ENCODE assay signal across 38 cellular contexts in the genomic region with DNA sequence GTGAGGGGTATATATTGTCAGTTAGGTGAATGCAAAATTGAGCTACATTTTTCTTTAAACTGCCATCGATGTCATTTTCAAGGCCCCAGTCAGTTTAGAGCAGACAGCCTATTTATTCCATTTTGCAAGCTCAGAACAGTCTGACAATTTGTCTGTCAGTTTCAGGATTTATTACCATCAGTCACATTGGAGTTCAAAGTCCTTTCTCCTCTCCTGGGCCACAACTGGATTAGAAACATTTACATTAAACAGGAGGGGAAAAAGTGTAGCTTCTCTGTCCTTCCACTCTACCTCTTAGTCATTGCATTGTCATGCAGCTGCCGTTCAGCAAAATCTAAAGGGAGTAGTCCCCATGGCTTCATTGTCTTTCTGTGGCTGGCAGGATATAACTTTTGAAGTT. TPM values are rescaled to one million over a fixed set of nuclear protein-coding genes. Genes with fewer than 3 reads are reported as not detected.
DNase-seq lines count a peak whose midpoint lies in the region; ATAC-seq, FAIRE-seq and TF ChIP-seq lines count a peak whose summit lies in the region.
"Had no signal": no experiment of that assay in that cellular context is flagged by ENCODE, and none has a peak within 500 bp of the region (broad histone marks: within the 10 kb centered on the region; RNA-seq: fewer than 3 reads in every experiment).

No MANE protein-coding gene starts in this region.

- BruUV-seq in MCF 10A (replicated peaks; lab: Mats Ljungman, UMichigan) = no TSS peak

- 15% methylated on average over 2 of the region's 2 CpGs for WGBS in A549 (ENCODE audit: missing lambda C conversion rate)

- no peaks in the 10 kb centered on the region for H3K36me3 Mint-ChIP-seq in MCF 10A (ENCODE audit: insufficient read depth, unreplicated experiment)
- H3K36me3 Mint-ChIP-seq: activated naive CD8-positive, alpha-beta T cell treated with anti-CD3 and anti-CD28 coated beads, Interleukin-2, amount 10 ng/mL, durations not matched to agents 7 days and 5 days; CD4-positive, CD25-positive, alpha-beta regulatory T cell; naive B cell; T-cell had no signal

- peaks cover 8% of the 10 kb centered on the region; the same call in 2 of the 3 replicates for H3K4me1 ChIP-seq in A549
- H3K4me1 ChIP-seq in MM.1S (ENCODE audit: low read length) = peaks cover 4% of the 10 kb centered on the region; the same call in 1 of the 2 replicates
- H3K4me1 ChIP-seq: prostate gland had no signal

- H3K79me2 ChIP-seq in neural cell (replicated peaks; ENCODE audit: insufficient read depth, low read length) (peaks cover 14% of the 10 kb centered on the region), MM.1S (ENCODE audit: low read length) (peaks cover 14% of the 10 kb centered on the region)

- H3K9me3 Mint-ChIP-seq in MCF 10A (ENCODE audit: unreplicated experiment) = no peaks in the 10 kb centered on the region
- H3K9me3 Mint-ChIP-seq: activated naive CD8-positive, alpha-beta T cell treated with anti-CD3 and anti-CD28 coated beads, Interleukin-2, amount 10 ng/mL, durations not matched to agents 7 days and 5 days; activated T-cell treated with anti-CD3 and anti-CD28 coated beads, Interleukin-2, amount 50 U/mL, for 24 hours; stimulated activated effector memory CD8-positive, alpha-beta T cell treated with anti-CD3 and anti-CD28 coated beads, Interleukin-12 subunit alpha, Interleukin-12 subunit beta, amount 100 ng/mL, for 72 hours; T-cell had no signal

- no peak overlapping the region for H3K4me3 Mint-ChIP-seq in MCF 10A (ENCODE audit: unreplicated experiment)
- H3K4me3 Mint-ChIP-seq: activated naive CD8-positive, alpha-beta T cell treated with anti-CD3 and anti-CD28 coated beads, Interleukin-2, amount 10 ng/mL, durations not matched to agents 7 days and 5 days; activated T-cell treated with anti-CD3 and anti-CD28 coated beads, Interleukin-2, amount 50 U/mL, for 24 hours; stimulated activated effector memory CD8-positive, alpha-beta T cell treated with anti-CD3 and anti-CD28 coated beads, Interleukin-12 subunit alpha, Interleukin-12 subunit beta, amount 100 ng/mL, for 72 hours had no signal

- H4K20me1 ChIP-seq in neural cell (ENCODE audit: insufficient read depth) = no peaks in the 10 kb centered on the region
- no peaks in the 10 kb centered on the region for H4K20me1 ChIP-seq in MM.1S (ENCODE audit: insufficient read depth, low read length)

- H3K4me2 ChIP-seq in A549 = peak overlapping the region; percentile 19; the same call in 1 of the 3 replicates
- no peak overlapping the region for H3K4me2 ChIP-seq in neural cell (ENCODE audit: low read length)
- H3K4me2 ChIP-seq in MM.1S (ENCODE audit: low read depth, low read length) = no peak overlapping the region

- no peak for ATAC-seq in A549
- ATAC-seq: left ventricle myocardium superior; stimulated activated effector memory CD8-positive, alpha-beta T cell treated with anti-CD3 and anti-CD28 coated beads, Interleukin-12 subunit alpha, Interleukin-12 subunit beta, amount 100 ng/mL, for 72 hours; T-cell had no signal

- H3K27ac ChIP-seq in A549 = no peak overlapping the region
- H3K27ac ChIP-seq in neural cell (ENCODE audit: low read length) = peak overlapping the region; percentile 62
- H3K27ac ChIP-seq in MM.1S (ENCODE audit: low read length) = no peak overlapping the region
- H3K27ac ChIP-seq: GM23248, prostate gland, RWPE1, sigmoid colon had no signal

- H2AFZ ChIP-seq in neural cell (ENCODE audit: low read depth, low read length) (no peak overlapping the region), MM.1S (ENCODE audit: low read length) (no peak overlapping the region)
- H2AFZ ChIP-seq: GM23248 had no signal

- peaks cover 6% of the 10 kb centered on the region for H3K4me1 Mint-ChIP-seq in MCF 10A (ENCODE audit: insufficient read depth, unreplicated experiment)

- in situ Hi-C loops in KBM-7 (cut with MboI; ENCODE audit: low pct_unique_long_range_greater_than_20kb, low sequenced_read_pairs) = no loop called here

- no peak overlapping the region for H3K27ac Mint-ChIP-seq in MCF 10A (ENCODE audit: low read depth, unreplicated experiment)
- H3K27ac Mint-ChIP-seq: activated naive CD8-positive, alpha-beta T cell treated with anti-CD3 and anti-CD28 coated beads, Interleukin-2, amount 10 ng/mL, durations not matched to agents 7 days and 5 days; activated T-cell treated with anti-CD3 and anti-CD28 coated beads, Interleukin-2, amount 50 U/mL, for 24 hours; CD4-positive, CD25-positive, alpha-beta regulatory T cell; stimulated activated effector memory CD8-positive, alpha-beta T cell treated with anti-CD3 and anti-CD28 coated beads, Interleukin-12 subunit alpha, Interleukin-12 subunit beta, amount 100 ng/mL, for 72 hours; T-cell had no signal

- no peaks in the 10 kb centered on the region for H3K27me3 ChIP-seq in neural cell (ENCODE audit: insufficient read depth, low read depth, low read length)
- H3K27me3 ChIP-seq in MM.1S (replicated peaks; ENCODE audit: insufficient read depth, low read length) = no peaks in the 10 kb centered on the region
- H3K27me3 ChIP-seq: sigmoid colon had no signal

- no peaks in the 10 kb centered on the region for H3K27me3 Mint-ChIP-seq in MCF 10A (ENCODE audit: insufficient read depth, unreplicated experiment)

- no peak for DNase-seq in A549 (ENCODE audit: low read depth in 1 of 2, low spot score in 1 of 2)
- peak; percentile 47 for DNase-seq in HuH-7 (ENCODE audit: low spot score)
- DNase-seq in epithelial cell of esophagus (ENCODE audit: low read depth) = peak; percentile 14
- no peak for DNase-seq in KBM-7
- DNase-seq in MCF 10A (ENCODE audit: unreplicated experiment) = no peak
- DNase-seq in MM.1S = no peak
- no peak for DNase-seq in cerebellum (ENCODE audit: low spot score)
- DNase-seq: activated CD4-positive, alpha-beta T cell treated with anti-CD3 and anti-CD28 coated beads for 48 hours; activated effector memory CD4-positive, alpha-beta T cell treated with anti-CD3 and anti-CD28 coated beads, Interleukin-2, amount 50 U/mL, for 16 hours; activated naive CD8-positive, alpha-beta T cell treated with anti-CD3 and anti-CD28 coated beads, Interleukin-2, amount 10 ng/mL, durations not matched to agents 7 days and 5 days; activated T-cell treated with anti-CD3 and anti-CD28 coated beads, Interleukin-2, amount 50 U/mL, for 24 hours; aorta; CD4-positive, CD25-positive, alpha-beta regulatory T cell; effector CD4-positive, alpha-beta T cell; EL; GM23248; left ventricle myocardium superior; mesendoderm; naive B cell; NCI-H1417 treated with DMSO at 0.1 percent for 48 hours; NCI-H2081 treated with DMSO at 0.1 percent for 48 hours; NCI-H82; occipital lobe; sigmoid colon; stimulated activated CD4-positive, alpha-beta T cell treated with anti-CD3 and anti-CD28 coated beads, Interleukin-15, amount 100 ng/mL, for 24 hours; T-cell; trophoblast cell had no signal

- H3K9me2 ChIP-seq in neural cell (ENCODE audit: insufficient read depth, low read length) (no peaks in the 10 kb centered on the region), MM.1S (replicated peaks; ENCODE audit: insufficient read depth, low read length) (no peaks in the 10 kb centered on the region)

- H3K9me3 ChIP-seq in A549 (no peaks in the 10 kb centered on the region), neural cell (ENCODE audit: low read length) (no peaks in the 10 kb centered on the region), MM.1S (replicated peaks; ENCODE audit: insufficient read depth, low read length) (no peaks in the 10 kb centered on the region)
- H3K9me3 ChIP-seq: prostate gland, sigmoid colon had no signal

- no peak for FAIRE-seq in A549 (lab: Jason Lieb, UNC)
- FAIRE-seq: bronchial epithelial cell, colon, HTR-8/SVneo had no signal

- H3K9ac ChIP-seq in neural cell (ENCODE audit: low read length) = no peak overlapping the region
- H3K9ac ChIP-seq in MM.1S (ENCODE audit: low read length) = no peak overlapping the region
- H3K9ac ChIP-seq: GM23248 had no signal

- H3K36me3 ChIP-seq in neural cell (ENCODE audit: insufficient read depth, low read length) (no peaks in the 10 kb centered on the region), MM.1S (replicated peaks; ENCODE audit: insufficient read depth, low read length) (no peaks in the 10 kb centered on the region)
- H3K36me3 ChIP-seq: prostate gland, sigmoid colon had no signal

- CTCF ChIA-PET in A549 (lab: Yijun Ruan, JAX) = interaction anchor here (0.5 to 1.1 kb wide), 2 partner anchors 9 to 29 kb away, joined by 3 read pairs; no protein-coding TSS in a partner anchor
- CTCF ChIA-PET in MCF 10A (lab: Yijun Ruan, JAX) = interaction anchor here (0.6 to 1.7 kb wide), 2 partner anchors 10 to 69 kb away, joined by 4 to 5 read pairs; no protein-coding TSS in a partner anchor

- TF ChIP-seq POLR2A in A549 (IDR thresholded peaks at IDR 0.05; ENCODE audit: low read length) = no peak

- POLR2A ChIA-PET in A549 (lab: Yijun Ruan, JAX) = no interaction called here
- POLR2A ChIA-PET in MCF 10A (lab: Yijun Ruan, JAX) = no interaction called here

- intact Hi-C loops in MCF 10A (cut with micrococcal nuclease) = no loop called here

- H3K4me3 ChIP-seq in A549 = no peak overlapping the region
- no peak overlapping the region for H3K4me3 ChIP-seq in epithelial cell of esophagus (ENCODE audit: low read length)
- peak overlapping the region; percentile 24 for H3K4me3 ChIP-seq in neural cell (ENCODE audit: low read length)
- no peak overlapping the region for H3K4me3 ChIP-seq in MM.1S (ENCODE audit: low read length)
- H3K4me3 ChIP-seq: GM23248, prostate gland, sigmoid colon had no signal

- H3F3A ChIP-seq in neural cell (ENCODE audit: insufficient read depth, low read length, poor library complexity, severe bottlenecking) (no peaks in the 10 kb centered on the region), MM.1S (ENCODE audit: insufficient read depth, low read length) (no peaks in the 10 kb centered on the region)

- no peak for TF ChIP-seq RAD21 in A549 (conservative IDR thresholded peaks at IDR 0.05 in 1 of 2, IDR thresholded peaks at IDR 0.05 in 1 of 2)
- TF ChIP-seq RAD21 in neural cell (conservative IDR thresholded peaks at IDR 0.05) = no peak

- TF ChIP-seq EP300 in A549 (IDR thresholded peaks at IDR 0.05) (no peak), neural cell (conservative IDR thresholded peaks at IDR 0.05; ENCODE audit: poor library complexity, severe bottlenecking) (peak; percentile 95)

- TF ChIP-seq CTCF in A549 (IDR thresholded peaks at IDR 0.05) = no peak
- no peak for TF ChIP-seq CTCF in epithelial cell of esophagus (IDR thresholded peaks at IDR 0.05; ENCODE audit: insufficient read depth, low read depth, low read length, missing control alignments)
- TF ChIP-seq CTCF in neural cell (IDR thresholded peaks at IDR 0.05; ENCODE audit: poor library complexity, severe bottlenecking) = no peak
- TF ChIP-seq CTCF in MCF 10A (IDR thresholded peaks at IDR 0.05; ENCODE audit: unreplicated experiment) = no peak
- no peak for TF ChIP-seq CTCF in MM.1S (IDR thresholded peaks at IDR 0.05; ENCODE audit: low read length)

RNA-seq across cellular contexts. Expression of gene GHITM, which starts 3.5 kb away (rescaled TPM):
- polyA plus RNA-seq in A549 (2011; rRNA removed) = 309 and 360 TPM in 2 replicates
- 134 and 160 TPM in 2 replicates for polyA plus RNA-seq in A549 (2012; cell fraction: cytosol; rRNA removed)
- 60.2 and 88.5 TPM in 2 replicates for polyA plus RNA-seq in A549 (2012; cell fraction: nucleus; rRNA removed)
- 212 to 225 TPM (median 220 TPM) in 3 replicates for polyA plus RNA-seq in A549 (2017; fragmentation: RNase III; extraction: RNeasy Plus Mini Kit Qiagen cat#74134 plus additional on column Dnase treatment)
- polyA minus RNA-seq in A549 (2011; rRNA and poly(A)+ RNA removed) = 136 and 181 TPM in 2 replicates
- polyA plus RNA-seq in neural cell = 280 and 306 TPM in 2 replicates
- 179 and 183 TPM in 2 replicates for polyA minus RNA-seq in neural cell
- 272 and 389 TPM in 2 replicates for total RNA-seq in MCF 10A (2022)
- total RNA-seq in cerebellum = 79.2 TPM

RNA-seq across cellular contexts. Expression of gene GPR15LG, which starts 37.8 kb away (rescaled TPM):
- polyA plus RNA-seq in A549 (2011; rRNA removed) (not detected in 2 replicates), A549 (2017; fragmentation: RNase III; extraction: RNeasy Plus Mini Kit Qiagen cat#74134 plus additional on column Dnase treatment) (not detected in 3 replicates), neural cell (not detected in 2 replicates)
- not detected in 2 replicates for polyA plus RNA-seq in A549 (2012; cell fraction: cytosol; rRNA removed)
- polyA plus RNA-seq in A549 (2012; cell fraction: nucleus; rRNA removed) = not detected in 2 replicates
- not detected in 2 replicates for polyA minus RNA-seq in A549 (2011; rRNA and poly(A)+ RNA removed)
- not detected in 2 replicates for polyA minus RNA-seq in neural cell
- total RNA-seq in MCF 10A (2022) (not detected in 2 replicates), cerebellum (0.36 TPM)
- total RNA-seq: A172; activated naive CD8-positive, alpha-beta T cell treated with anti-CD3 and anti-CD28 coated beads, Interleukin-2, amount 10 ng/mL, durations not matched to agents 7 days and 5 days; aorta; CD4-positive, CD25-positive, alpha-beta regulatory T cell; glomerular endothelial cell; GM23248; left ventricle myocardium superior; occipital lobe; sigmoid colon; SK-MEL-5; subcutaneous adipose tissue; T-cell had no signal
- polyA plus RNA-seq: CD4-positive, CD25-positive, alpha-beta regulatory T cell; GM23248 had no signal

RNA-seq across cellular contexts. Expression of gene CDHR1, which starts 58.5 kb away (rescaled TPM):
- polyA plus RNA-seq in A549 (2011; rRNA removed) (0.04 and 0.05 TPM in 2 replicates), A549 (2017; fragmentation: RNase III; extraction: RNeasy Plus Mini Kit Qiagen cat#74134 plus additional on column Dnase treatment) (0.03 to 0.10 TPM (median 0.09 TPM) in 3 replicates), neural cell (1.9 and 3.3 TPM in 2 replicates)
- polyA plus RNA-seq in A549 (2012; cell fraction: cytosol; rRNA removed) = 0.05 and 0.12 TPM in 2 replicates
- polyA plus RNA-seq in A549 (2012; cell fraction: nucleus; rRNA removed) = 0.22 and 0.28 TPM in 2 replicates
- 0.29 TPM in 1 of 2 replicates, not detected in the other for polyA minus RNA-seq in A549 (2011; rRNA and poly(A)+ RNA removed)
- 0.73 and 1.4 TPM in 2 replicates for polyA minus RNA-seq in neural cell
- total RNA-seq in MCF 10A (2022) (not detected in 2 replicates), cerebellum (9.3 TPM)
- total RNA-seq: A172, GM23248, SK-MEL-5 had no signal
- polyA plus RNA-seq: aorta, GM23248 had no signal

Comparison
In these comparisons a context has a peak if more than half of its experiments do, and no peak if none do; other contexts are left out.
1. DNase-seq: peak in HuH-7 (single experiment) and epithelial cell of esophagus (single experiment); none in A549 (0 of 2), KBM-7 (single experiment), MCF 10A (single experiment), MM.1S (single experiment) and cerebellum (single experiment).
2. RNA of gene CDHR1, which starts 58.5 kb away (total RNA-seq): 9.3 TPM in cerebellum (single experiment); not detected in MCF 10A; every median in the first group is over 10 times any median in the second.